In the genomic region with DNA sequence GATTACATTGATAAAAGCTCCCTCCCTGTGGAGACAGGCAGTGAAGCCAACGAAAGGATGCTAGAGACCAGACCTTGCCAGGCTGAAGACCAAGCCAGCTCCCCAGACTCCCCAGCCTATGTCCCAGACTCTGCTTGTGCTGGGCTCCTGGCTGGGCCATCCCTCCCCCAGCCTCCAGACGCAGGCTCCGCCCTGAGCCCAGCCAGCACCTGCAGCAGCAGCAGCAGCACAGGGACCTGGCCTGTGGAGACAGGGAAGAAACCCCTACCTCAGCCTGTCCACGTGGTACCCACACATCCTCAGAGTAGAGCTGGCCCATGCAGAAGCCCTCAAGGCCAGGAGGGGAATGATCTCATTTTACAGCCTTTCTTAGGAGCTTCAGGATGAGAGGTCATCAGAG, we compare ENCODE assay signal across 26 cellular contexts. TPM values are rescaled to one million over a fixed set of nuclear protein-coding genes. Genes with fewer than 3 reads are reported as not detected.
"Had no signal": no experiment of that assay in that cellular context is flagged by ENCODE, and none has a peak within 500 bp of the region (broad histone marks: within the 10 kb centered on the region; RNA-seq: fewer than 3 reads in every experiment).

No MANE protein-coding gene starts in this region.

- H3K9me3 ChIP-seq: MG63, SJSA1 had no signal

- H3K27me3 ChIP-seq: MG63, SJSA1 had no signal

- H3K27ac ChIP-seq: HL-60, SJSA1, SK-N-MC had no signal

- ATAC-seq: Panc1, PC-3 had no signal

- H3K4me3 ChIP-seq: MG63, SJSA1, SK-N-MC had no signal

- H3K36me3 ChIP-seq: MG63 had no signal

- DNase-seq: Karpas-422, KBM-7, MG63, NCI-H1092, NCI-H1105 treated with DMSO at 0.1 percent for 48 hours, NCI-H1417 treated with DMSO at 0.1 percent for 48 hours, NCI-H146, NCI-H1694 treated with DMSO at 0.1 percent for 48 hours, NCI-H1930, NCI-H2081 treated with DMSO at 0.1 percent for 48 hours, NCI-H2171, NCI-H226, NCI-H446, NCI-H510A, NCI-H524 treated with DMSO at 0.1 percent for 48 hours, NCI-H69, NCI-H774, PC-3, Right ventricle myocardium superior, SIG-M5 had no signal

- FAIRE-seq: HTR-8/SVneo had no signal

RNA-seq across cellular contexts. Expression of a gene that starts 13.3 kb away (rescaled TPM):
- total RNA-seq: OCI-LY7 had no signal
